ENCODE assay signal across 16 cellular contexts in the genomic region with DNA sequence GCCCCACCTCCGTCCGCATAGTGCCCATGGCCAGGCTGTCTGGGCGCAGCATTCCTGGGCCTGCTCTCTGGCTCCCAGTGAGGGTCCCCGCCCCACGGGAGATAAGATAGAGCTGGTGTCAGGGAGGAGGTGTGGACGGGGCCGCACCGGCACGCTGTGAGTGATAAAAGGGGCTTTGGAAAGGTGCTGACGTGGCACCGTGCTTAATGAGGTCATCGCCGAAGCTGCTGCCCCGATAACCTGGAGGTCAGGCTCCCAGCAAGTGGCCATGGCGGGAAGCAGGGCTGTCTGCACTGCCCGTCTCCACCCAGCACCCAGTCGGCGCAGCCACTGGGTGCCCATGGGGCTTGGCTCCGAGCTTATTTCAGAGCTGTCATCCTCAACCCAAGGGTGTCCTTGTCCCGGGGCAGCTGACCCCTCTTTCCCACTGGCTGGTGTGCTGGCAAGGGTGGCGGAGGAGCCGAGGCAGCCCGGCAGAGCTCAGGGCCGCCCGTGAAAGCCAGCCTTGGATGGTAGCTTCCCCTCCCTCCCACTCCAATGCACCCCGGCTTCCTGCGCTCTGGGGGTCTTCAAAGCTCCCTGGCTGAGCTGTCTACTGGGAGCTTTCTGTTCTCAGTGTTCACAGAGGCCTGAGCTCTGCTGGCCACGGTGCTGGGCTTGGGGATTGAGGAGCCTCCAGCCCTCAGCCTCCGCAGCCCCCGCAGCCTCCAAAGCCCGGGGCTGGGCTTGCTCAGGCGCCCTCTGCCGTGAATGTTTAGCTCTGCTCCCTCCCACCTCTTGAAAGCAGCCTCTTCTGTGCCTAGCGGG.
DNase-seq lines count a peak whose midpoint lies in the region; ATAC-seq and TF ChIP-seq lines count a peak whose summit lies in the region.
"Had no signal": no experiment of that assay in that cellular context is flagged by ENCODE, and none has a peak within 500 bp of the region (broad histone marks: within the 10 kb centered on the region; RNA-seq: fewer than 3 reads in every experiment).

No MANE protein-coding gene starts in this region.

- no peak for ATAC-seq in naive thymus-derived CD8-positive, alpha-beta T cell
- ATAC-seq in GM18519 (IDR thresholded peaks at IDR 0.05; ENCODE audit: low FRiP score, unreplicated experiment): no peak
- ATAC-seq in GM21360 (IDR thresholded peaks at IDR 0.05; ENCODE audit: unreplicated experiment): no peak

- no peaks in the 10 kb centered on the region for H3K36me3 ChIP-seq in cardiac muscle cell
- H3K36me3 ChIP-seq: BLaER1 treated with 17β-estradiol and CSF1 and Interleukin-3, amounts not matched to agents 10 nM and 100 nM; MG63 had no signal

- peaks cover 3% of the 10 kb centered on the region for H3K36me3 Mint-ChIP-seq in progenitor cell of endocrine pancreas (ENCODE audit: insufficient read depth)
- peaks cover 0 to 4% (median 2%) of the 10 kb centered on the region in 3 donors for H3K36me3 Mint-ChIP-seq in naive thymus-derived CD8-positive, alpha-beta T cell

- no peak overlapping the region for H3K4me3 Mint-ChIP-seq in progenitor cell of endocrine pancreas (ENCODE audit: low read depth)
- H3K4me3 Mint-ChIP-seq in naive thymus-derived CD8-positive, alpha-beta T cell: no peak overlapping the region

- H3K4me1 Mint-ChIP-seq in progenitor cell of endocrine pancreas (ENCODE audit: low read depth): peaks cover 40% of the 10 kb centered on the region
- peaks cover 0 to 2% (median 0%) of the 10 kb centered on the region in 4 donors for H3K4me1 Mint-ChIP-seq in naive thymus-derived CD8-positive, alpha-beta T cell

- peak overlapping the region; percentile 92 for H3K27ac Mint-ChIP-seq in progenitor cell of endocrine pancreas
- H3K27ac Mint-ChIP-seq in naive thymus-derived CD8-positive, alpha-beta T cell: no peak overlapping the region

- TF ChIP-seq CTCF in VCaP (conservative IDR thresholded peaks at IDR 0.05): 0 out of 2 replicates have a peak, but pooled peaks have one; percentile 13
- TF ChIP-seq CTCF in cardiac muscle cell (IDR thresholded peaks at IDR 0.05; ENCODE audit: low read depth, low read length): peak; percentile 47
- peak; percentile 48 for TF ChIP-seq CTCF in progenitor cell of endocrine pancreas (IDR thresholded peaks at IDR 0.05; ENCODE audit: unreplicated experiment)

- POLR2A ChIA-PET in naive thymus-derived CD8-positive, alpha-beta T cell (lab: Charles Lee): no interaction called here

- DNase-seq in COR-L47 (lab: John Stamatoyannopoulos, UW) (peak; percentile 6), cardiac muscle cell (ENCODE audit: low read depth in 1 of 2, low spot score in 1 of 2) (peak; percentile 42 to 96), progenitor cell of endocrine pancreas (ENCODE audit: low spot score, unreplicated experiment) (no peak)
- DNase-seq in naive thymus-derived CD8-positive, alpha-beta T cell: no peak
- no peak for DNase-seq in activated CD8-positive, alpha-beta memory T cell treated with anti-CD3 and anti-CD28 coated beads, Interleukin-2, amount 50 U/mL, for 48 hours
- DNase-seq: activated CD4-positive, alpha-beta T cell treated with anti-CD3 and anti-CD28 coated beads, Interleukin-2, amount 50 U/mL, for 48 hours; activated naive CD4-positive, alpha-beta T cell; effector memory CD4-positive, alpha-beta T cell; GOT3; MG63; NCI-H526; SW 1271 had no signal

- no peaks in the 10 kb centered on the region for H3K27me3 ChIP-seq in cardiac muscle cell
- H3K27me3 ChIP-seq: MG63 had no signal

- H3K4me1 ChIP-seq in cardiac muscle cell (ENCODE audit: low read depth): peaks cover 73% of the 10 kb centered on the region

- no peaks in the 10 kb centered on the region for H3K27me3 Mint-ChIP-seq in progenitor cell of endocrine pancreas
- peaks cover 2 to 28% (median 15%) of the 10 kb centered on the region in 5 donors for H3K27me3 Mint-ChIP-seq in naive thymus-derived CD8-positive, alpha-beta T cell

- peaks cover 2% of the 10 kb centered on the region for H3K9me3 Mint-ChIP-seq in progenitor cell of endocrine pancreas (ENCODE audit: low read depth)
- peaks cover 0 to 12% (median 5%) of the 10 kb centered on the region in 9 donors for H3K9me3 Mint-ChIP-seq in naive thymus-derived CD8-positive, alpha-beta T cell

- H3K9me3 ChIP-seq in cardiac muscle cell (ENCODE audit: low read depth): no peaks in the 10 kb centered on the region

- no peak overlapping the region for H3K4me3 ChIP-seq in cardiac muscle cell
- H3K4me3 ChIP-seq: BLaER1 treated with 17β-estradiol and CSF1 and Interleukin-3, amounts not matched to agents 10 nM and 100 nM; MG63 had no signal

- H3K27ac ChIP-seq in VCaP (no peak overlapping the region), cardiac muscle cell (peak overlapping the region; percentile 99)
- H3K27ac ChIP-seq: BLaER1 treated with 17β-estradiol and CSF1 and Interleukin-3, amounts not matched to agents 10 nM and 100 nM had no signal

Comparison
In these comparisons a context has a peak if more than half of its experiments do, and no peak if none do; other contexts are left out.
1. DNase-seq: peak in COR-L47 (single experiment) and cardiac muscle cell (2 of 2); none in progenitor cell of endocrine pancreas (single experiment), naive thymus-derived CD8-positive, alpha-beta T cell (0 of 10) and activated CD8-positive, alpha-beta memory T cell treated with anti-CD3 and anti-CD28 coated beads, Interleukin-2, amount 50 U/mL, for 48 hours (single experiment).
2. Peak in every context shown above with its lines, with median percentiles within 50 percentile points of each other: CTCF ChIP-seq.